ENCODE assay signal across 9 cellular contexts in genomic region chr2:164717000-164717597, GRCh38.
DNase-seq lines count a peak whose midpoint lies in the region; ATAC-seq and TF ChIP-seq lines count a peak whose summit lies in the region.
"Had no signal": no experiment of that assay in that cellular context is flagged by ENCODE, and none has a peak within 500 bp of the region (broad histone marks: within the 10 kb centered on the region; RNA-seq: fewer than 3 reads in every experiment).

No MANE protein-coding gene starts in this region.

- H3K9me3 ChIP-seq in SK-N-SH, result no peaks in the 10 kb centered on the region
- H3K9me3 ChIP-seq in OCI-LY1 (ENCODE audit: low read length), result no peaks in the 10 kb centered on the region
- H3K9me3 ChIP-seq in testis, result no peaks in the 10 kb centered on the region

- H3K27me3 Mint-ChIP-seq in activated naive CD8-positive, alpha-beta T cell treated with anti-CD3 and anti-CD28 coated beads, Interleukin-2, amount 50 U/mL, for 24 hours, result no peaks in the 10 kb centered on the region

- H3K27ac Mint-ChIP-seq in activated naive CD8-positive, alpha-beta T cell treated with anti-CD3 and anti-CD28 coated beads, Interleukin-2, amount 50 U/mL, for 24 hours, result no peak overlapping the region

- no peaks in the 10 kb centered on the region for H3K27me3 ChIP-seq in SK-N-SH (ENCODE audit: insufficient read depth)
- no peaks in the 10 kb centered on the region for H3K27me3 ChIP-seq in OCI-LY1 (ENCODE audit: insufficient read depth, low read length)
- no peaks in the 10 kb centered on the region for H3K27me3 ChIP-seq in testis

- no peaks in the 10 kb centered on the region for H3K36me3 Mint-ChIP-seq in activated naive CD8-positive, alpha-beta T cell treated with anti-CD3 and anti-CD28 coated beads, Interleukin-2, amount 50 U/mL, for 24 hours (ENCODE audit: low read depth)

- CTCF ChIA-PET in SK-N-SH (lab: Yijun Ruan, JAX), result interaction anchor here (0.7 to 2.2 kb wide), 41 partner anchors 10 to 1562 kb away, joined by 3 to 39 read pairs (median 4); partner anchors contain the start of gene COBLL1

- H2AFZ ChIP-seq in SK-N-SH (ENCODE audit: low read depth), result no peak overlapping the region
- H2AFZ ChIP-seq in OCI-LY1 (ENCODE audit: low read length), result no peak overlapping the region

- H3K36me3 ChIP-seq in SK-N-SH (replicated peaks in 1 of 2; ENCODE audit: control insufficient read depth in 1 of 2, insufficient read depth in 2 of 2, low read length in 1 of 2) (peaks cover 0 to 3% of the 10 kb centered on the region in 2 experiments), OCI-LY1 (ENCODE audit: insufficient read depth, low read length) (no peaks in the 10 kb centered on the region), testis (ENCODE audit: low read depth, missing control alignments) (no peaks in the 10 kb centered on the region)

- no peaks in the 10 kb centered on the region for H3K9me3 Mint-ChIP-seq in activated naive CD8-positive, alpha-beta T cell treated with anti-CD3 and anti-CD28 coated beads, Interleukin-2, amount 50 U/mL, for 24 hours

- DNase-seq in SK-N-SH (no peak), fibroblast of peridontal ligament (ENCODE audit: extremely low read depth) (peak; percentile 70), testis (no peak), iPS-NIHi7 (ENCODE audit: extremely low spot score) (no peak), T-helper 1 cell (no peak)
- DNase-seq in activated naive CD8-positive, alpha-beta T cell treated with anti-CD3 and anti-CD28 coated beads, Interleukin-2, amount 50 U/mL, for 24 hours, result no peak
- DNase-seq: SHP77 treated with DMSO at 0.1 percent for 48 hours had no signal

- no peak for TF ChIP-seq POLR2A in testis (IDR thresholded peaks at IDR 0.05)

- intact Hi-C loops in testis (cut with DNase I; ENCODE audit: low total_unique reads), result no loop called here

- TF ChIP-seq RAD21 in SK-N-SH (IDR thresholded peaks at IDR 0.05; ENCODE audit: low read length), result peak; percentile 76

- H3K4me1 ChIP-seq in SK-N-SH (ENCODE audit: control insufficient read depth in 1 of 2, insufficient read depth in 2 of 2, low read depth in 1 of 2, low read length in 1 of 2) (peaks cover 3 to 6% of the 10 kb centered on the region in 2 experiments; a peak in 3 of 4 replicates), OCI-LY1 (ENCODE audit: insufficient read depth, low read length, severe bottlenecking) (no peaks in the 10 kb centered on the region), testis (no peaks in the 10 kb centered on the region)

- H3K4me1 Mint-ChIP-seq in activated naive CD8-positive, alpha-beta T cell treated with anti-CD3 and anti-CD28 coated beads, Interleukin-2, amount 50 U/mL, for 24 hours, result no peaks in the 10 kb centered on the region

- H3K4me2 ChIP-seq in SK-N-SH, result no peak overlapping the region
- H3K4me2 ChIP-seq in OCI-LY1 (ENCODE audit: low read length), result no peak overlapping the region

- no peak overlapping the region for H3K9ac ChIP-seq in SK-N-SH
- no peak overlapping the region for H3K9ac ChIP-seq in OCI-LY1 (ENCODE audit: low read length)

- no peaks in the 10 kb centered on the region for H3F3A ChIP-seq in SK-N-SH (replicated peaks; ENCODE audit: insufficient read depth)
- no peaks in the 10 kb centered on the region for H3F3A ChIP-seq in OCI-LY1 (ENCODE audit: insufficient read depth, low read length)

- H3K27ac ChIP-seq in SK-N-SH (ENCODE audit: low read depth in 2 of 2, low read length in 1 of 2), result no peak overlapping the region
- no peak overlapping the region for H3K27ac ChIP-seq in OCI-LY1 (ENCODE audit: low read depth, low read length, poor library complexity, severe bottlenecking)
- H3K27ac ChIP-seq in testis, result no peak overlapping the region

- POLR2A ChIA-PET in SK-N-SH (lab: Yijun Ruan, JAX), result no interaction called here

- H3K9me2 ChIP-seq in SK-N-SH (no peaks in the 10 kb centered on the region), OCI-LY1 (ENCODE audit: low read depth, low read length) (no peaks in the 10 kb centered on the region)

- H3K4me3 ChIP-seq in SK-N-SH (ENCODE audit: low read depth in 2 of 2, low read length in 1 of 2) (no peak overlapping the region), OCI-LY1 (ENCODE audit: low read depth, low read length, poor library complexity, severe bottlenecking) (no peak overlapping the region), testis (no peak overlapping the region)

- H4K20me1 ChIP-seq in SK-N-SH (ENCODE audit: insufficient read depth) (no peaks in the 10 kb centered on the region), OCI-LY1 (ENCODE audit: insufficient read depth, low read length) (no peaks in the 10 kb centered on the region)

- H3K79me2 ChIP-seq in SK-N-SH (ENCODE audit: insufficient read depth) (no peaks in the 10 kb centered on the region), OCI-LY1 (ENCODE audit: insufficient read depth, low read length) (no peaks in the 10 kb centered on the region)

- peak; percentile 83 for TF ChIP-seq CTCF in SK-N-SH (IDR thresholded peaks at IDR 0.05)
- peak; percentile 68 for TF ChIP-seq CTCF in OCI-LY1 (IDR thresholded peaks at IDR 0.05; ENCODE audit: low read length)
- TF ChIP-seq CTCF in testis (IDR thresholded peaks at IDR 0.05), result peak; percentile 27 to 76 (median 30)

- WGBS in SK-N-SH (ENCODE audit: low lambda C conversion rate), result 5% methylated on average over 4 of the region's 4 CpGs
- WGBS in testis, 2 donors, result 53 to 58% methylated on average over 4 of the region's 4 CpGs

- no peak overlapping the region for H3K4me3 Mint-ChIP-seq in activated naive CD8-positive, alpha-beta T cell treated with anti-CD3 and anti-CD28 coated beads, Interleukin-2, amount 50 U/mL, for 24 hours

- TF ChIP-seq EP300 in SK-N-SH (IDR thresholded peaks at IDR 0.05; ENCODE audit: borderline replicate concordance in 1 of 2, low read depth in 1 of 2, low read length in 1 of 2), result no peak

- no peak for ATAC-seq in SK-N-SH treated with all-trans-retinoic acid at 6 μM for 48 hours
- ATAC-seq in activated naive CD8-positive, alpha-beta T cell treated with anti-CD3 and anti-CD28 coated beads, Interleukin-2, amount 50 U/mL, for 24 hours, result no peak

TF ChIP-seq in SK-N-SH, 30 proteins besides CTCF, POLR2A, EP300 and RAD21 (continues in another document):
- TF ChIP-seq TAF1 (IDR thresholded peaks at IDR 0.05; ENCODE audit: borderline replicate concordance, low read depth, low read length) (no peak), REST (IDR thresholded peaks at IDR 0.05; ENCODE audit: low read depth, low read length) (no peak), POLR2AphosphoS5 (IDR thresholded peaks at IDR 0.05; ENCODE audit: low read depth, low read length) (no peak), RXRA (IDR thresholded peaks at IDR 0.05; ENCODE audit: borderline replicate concordance, low read depth) (no peak), GABPA (IDR thresholded peaks at IDR 0.05; ENCODE audit: low read depth) (no peak)

TF ChIP-seq in SK-N-SH treated with all-trans-retinoic acid at 6 μM for 48 hours, 23 proteins besides CTCF, POLR2A, EP300 and RAD21:
- TF ChIP-seq ZC3H10 (CRISPR knock-in tag; IDR thresholded peaks at IDR 0.05), result no peak
- TF ChIP-seq, protein P1, sequence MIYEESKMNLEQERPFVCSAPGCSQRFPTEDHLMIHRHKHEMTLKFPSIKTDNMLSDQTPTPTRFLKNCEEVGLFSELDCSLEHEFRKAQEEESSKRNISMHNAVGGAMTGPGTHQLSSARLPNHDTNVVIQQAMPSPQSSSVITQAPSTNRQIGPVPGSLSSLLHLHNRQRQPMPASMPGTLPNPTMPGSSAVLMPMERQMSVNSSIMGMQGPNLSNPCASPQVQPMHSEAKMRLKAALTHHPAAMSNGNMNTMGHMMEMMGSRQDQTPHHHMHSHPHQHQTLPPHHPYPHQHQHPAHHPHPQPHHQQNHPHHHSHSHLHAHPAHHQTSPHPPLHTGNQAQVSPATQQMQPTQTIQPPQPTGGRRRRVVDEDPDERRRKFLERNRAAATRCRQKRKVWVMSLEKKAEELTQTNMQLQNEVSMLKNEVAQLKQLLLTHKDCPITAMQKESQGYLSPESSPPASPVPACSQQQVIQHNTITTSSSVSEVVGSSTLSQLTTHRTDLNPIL (CRISPR knock-in tag; IDR thresholded peaks at IDR 0.05; ENCODE audit: low read depth), result no peak
- TF ChIP-seq RARB (CRISPR knock-in tag; IDR thresholded peaks at IDR 0.05), result no peak
- TF ChIP-seq ESRRG (CRISPR knock-in tag; IDR thresholded peaks at IDR 0.05), result no peak
- no peak for TF ChIP-seq ZNF565 (CRISPR knock-in tag; conservative IDR thresholded peaks at IDR 0.05; ENCODE audit: low read depth)
- TF ChIP-seq BACH2 (CRISPR knock-in tag; IDR thresholded peaks at IDR 0.05; ENCODE audit: borderline replicate concordance), result no peak
- TF ChIP-seq, protein P2, sequence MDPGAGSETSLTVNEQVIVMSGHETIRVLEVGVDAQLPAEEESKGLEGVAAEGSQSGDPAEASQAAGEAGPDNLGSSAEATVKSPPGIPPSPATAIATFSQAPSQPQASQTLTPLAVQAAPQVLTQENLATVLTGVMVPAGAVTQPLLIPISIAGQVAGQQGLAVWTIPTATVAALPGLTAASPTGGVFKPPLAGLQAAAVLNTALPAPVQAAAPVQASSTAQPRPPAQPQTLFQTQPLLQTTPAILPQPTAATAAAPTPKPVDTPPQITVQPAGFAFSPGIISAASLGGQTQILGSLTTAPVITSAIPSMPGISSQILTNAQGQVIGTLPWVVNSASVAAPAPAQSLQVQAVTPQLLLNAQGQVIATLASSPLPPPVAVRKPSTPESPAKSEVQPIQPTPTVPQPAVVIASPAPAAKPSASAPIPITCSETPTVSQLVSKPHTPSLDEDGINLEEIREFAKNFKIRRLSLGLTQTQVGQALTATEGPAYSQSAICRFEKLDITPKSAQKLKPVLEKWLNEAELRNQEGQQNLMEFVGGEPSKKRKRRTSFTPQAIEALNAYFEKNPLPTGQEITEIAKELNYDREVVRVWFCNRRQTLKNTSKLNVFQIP (CRISPR knock-in tag; IDR thresholded peaks at IDR 0.05; ENCODE audit: borderline replicate concordance, low read depth), result no peak
- TF ChIP-seq ZFP30 (CRISPR knock-in tag; IDR thresholded peaks at IDR 0.05), result no peak
TF ChIP-seq in SK-N-SH treated with all-trans-retinoic acid at 6 μM for 48 hours: peak in this region for 0.

Comparison
In these comparisons a context has a peak if more than half of its experiments do, and no peak if none do; other contexts are left out.
1. CTCF ChIP-seq: peak in every context shown above with its lines; median percentile 83 in SK-N-SH; 68 in OCI-LY1; 30 in testis.